ENCODE assay signal across 30 cellular contexts in the genomic region with DNA sequence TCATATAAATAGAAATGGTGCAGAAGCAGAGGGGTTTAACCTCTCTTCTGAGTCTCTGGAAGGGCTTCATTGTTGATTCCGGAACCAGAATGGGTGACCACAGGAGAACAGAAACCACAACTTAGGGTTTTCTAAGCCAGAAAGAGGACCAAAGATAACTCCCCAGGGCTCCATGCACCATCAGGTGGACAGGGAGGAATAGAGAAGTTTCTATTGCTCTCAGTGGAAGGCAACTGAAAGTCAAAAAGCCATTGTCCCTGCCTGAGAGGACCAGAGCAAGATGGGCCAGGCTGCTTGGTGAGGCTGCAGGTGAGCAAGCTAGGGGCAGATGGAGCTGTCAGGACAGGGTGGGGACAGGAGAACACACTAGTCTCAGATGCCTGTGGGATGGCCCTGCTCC. TPM values are rescaled to one million over a fixed set of nuclear protein-coding genes. Genes with fewer than 3 reads are reported as not detected.
"Had no signal": no experiment of that assay in that cellular context is flagged by ENCODE, and none has a peak within 500 bp of the region (broad histone marks: within the 10 kb centered on the region; RNA-seq: fewer than 3 reads in every experiment).

No MANE protein-coding gene starts in this region.

- H3K4me1 ChIP-seq: Peyer's patch, SJSA1 had no signal

- H3K27ac ChIP-seq: Peyer's patch, RWPE1, SJSA1 had no signal

- DNase-seq: activated CD4-positive, alpha-beta T cell treated with anti-CD3 and anti-CD28 coated beads for 48 hours; activated CD4-positive, alpha-beta T cell treated with anti-CD3 and anti-CD28 coated beads, Interleukin-2, amount 50 U/mL, for 4 hours; activated CD4-positive, CD25-positive, alpha-beta regulatory T cell treated with anti-CD3 and anti-CD28 coated beads, Interleukin-2, amount 50 U/mL, for 72 hours; activated CD8-positive, alpha-beta memory T cell treated with anti-CD3 and anti-CD28 coated beads, Interleukin-2, amount 10 ng/mL, durations not matched to agents 7 days and 5 days; activated effector memory CD4-positive, alpha-beta T cell treated with Interleukin-2 at 50 U/mL for 16 hours; activated naive CD4-positive, alpha-beta T cell; activated T-cell treated with anti-CD3 and anti-CD28 coated beads, Interleukin-2, amount 50 U/mL, for 24 hours; aorta; central memory CD4-positive, alpha-beta T cell; IMR-90; Kasumi-1; KBM-7; NCI-H1105 treated with DMSO at 0.1 percent for 48 hours; NCI-H146; NCI-H187 treated with DMSO at 0.1 percent for 48 hours; NCI-H2081 treated with DMSO at 0.1 percent for 48 hours; NCI-H446 treated with DMSO at 0.1 percent for 48 hours; NCI-H526; NCI-H774; Peyer's patch; Right ventricle myocardium superior; T-helper 17 cell; T-helper 9 cell had no signal

- H3K36me3 ChIP-seq: Peyer's patch, SJSA1 had no signal

- H3K27ac Mint-ChIP-seq: activated CD8-positive, alpha-beta memory T cell treated with anti-CD3 and anti-CD28 coated beads, Interleukin-2, amount 10 ng/mL, durations not matched to agents 7 days and 5 days; activated naive CD4-positive, alpha-beta T cell treated with anti-CD3 and anti-CD28 coated beads, Interleukin-2, amount 50 U/mL, for 24 hours; activated T-cell treated with anti-CD3 and anti-CD28 coated beads, Interleukin-2, amount 50 U/mL, for 24 hours; activated T-helper 1 cell treated with anti-CD3 and anti-CD28 coated beads, Interleukin-12 subunit alpha, Interleukin-12 subunit beta, Interleukin-2, Interleukin-4 antibody, amounts not matched to agents 30 ng/mL and 10 ng/mL and 1 ng/mL, durations not matched to agents 14 hours and 24 hours and 36 hours; T-helper 17 cell; WTC11 had no signal

- H3K4me3 Mint-ChIP-seq: activated CD8-positive, alpha-beta memory T cell treated with anti-CD3 and anti-CD28 coated beads, Interleukin-2, amount 10 ng/mL, durations not matched to agents 7 days and 5 days; activated naive CD4-positive, alpha-beta T cell treated with anti-CD3 and anti-CD28 coated beads, Interleukin-2, amount 50 U/mL, for 24 hours; activated T-cell treated with anti-CD3 and anti-CD28 coated beads, Interleukin-2, amount 50 U/mL, for 24 hours; activated T-helper 1 cell treated with anti-CD3 and anti-CD28 coated beads, Interleukin-12 subunit alpha, Interleukin-12 subunit beta, Interleukin-2, Interleukin-4 antibody, amounts not matched to agents 30 ng/mL and 10 ng/mL and 1 ng/mL, durations not matched to agents 14 hours and 24 hours and 36 hours; T-helper 17 cell; WTC11 had no signal

- H3K27me3 ChIP-seq: Peyer's patch, SJSA1 had no signal

- H3K9me3 Mint-ChIP-seq: activated naive CD4-positive, alpha-beta T cell treated with anti-CD3 and anti-CD28 coated beads, Interleukin-2, amount 50 U/mL, for 24 hours; activated T-cell treated with anti-CD3 and anti-CD28 coated beads, Interleukin-2, amount 50 U/mL, for 24 hours; activated T-helper 1 cell treated with anti-CD3 and anti-CD28 coated beads, Interleukin-12 subunit alpha, Interleukin-12 subunit beta, Interleukin-2, Interleukin-4 antibody, amounts not matched to agents 30 ng/mL and 10 ng/mL and 1 ng/mL, durations not matched to agents 14 hours and 24 hours and 36 hours had no signal

- H3K36me3 Mint-ChIP-seq: activated CD8-positive, alpha-beta memory T cell treated with anti-CD3 and anti-CD28 coated beads, Interleukin-2, amount 10 ng/mL, durations not matched to agents 7 days and 5 days; activated naive CD4-positive, alpha-beta T cell treated with anti-CD3 and anti-CD28 coated beads, Interleukin-2, amount 50 U/mL, for 24 hours; WTC11 had no signal

- H3K27me3 Mint-ChIP-seq: activated CD8-positive, alpha-beta memory T cell treated with anti-CD3 and anti-CD28 coated beads, Interleukin-2, amount 10 ng/mL, durations not matched to agents 7 days and 5 days; activated T-cell treated with anti-CD3 and anti-CD28 coated beads, Interleukin-2, amount 50 U/mL, for 24 hours had no signal

- ATAC-seq: activated CD8-positive, alpha-beta memory T cell treated with anti-CD3 and anti-CD28 coated beads, Interleukin-2, amount 10 ng/mL, durations not matched to agents 7 days and 5 days; SK-N-SH treated with all-trans-retinoic acid at 6 μM for 48 hours; T-helper 17 cell; WTC11 had no signal

- H3K4me3 ChIP-seq: Peyer's patch, SJSA1 had no signal

- H3K4me1 Mint-ChIP-seq: activated CD8-positive, alpha-beta memory T cell treated with anti-CD3 and anti-CD28 coated beads, Interleukin-2, amount 10 ng/mL, durations not matched to agents 7 days and 5 days; activated naive CD4-positive, alpha-beta T cell treated with anti-CD3 and anti-CD28 coated beads, Interleukin-2, amount 50 U/mL, for 24 hours; T-helper 17 cell; WTC11 had no signal

- H3K9me3 ChIP-seq: Peyer's patch, SJSA1 had no signal

RNA-seq across cellular contexts. Expression of a gene that starts 14.6 kb away (rescaled TPM):
- total RNA-seq: activated CD8-positive, alpha-beta memory T cell treated with anti-CD3 and anti-CD28 coated beads, Interleukin-2, amount 10 ng/mL, durations not matched to agents 7 days and 5 days; activated T-helper 1 cell treated with anti-CD3 and anti-CD28 coated beads, Interleukin-12 subunit alpha, Interleukin-12 subunit beta, Interleukin-2, Interleukin-4 antibody, amounts not matched to agents 30 ng/mL and 10 ng/mL and 1 ng/mL, durations not matched to agents 14 hours and 24 hours and 36 hours; aorta; bronchial epithelial cell; IMR-90; Peyer's patch; Right ventricle myocardium superior; SJSA1; T-helper 17 cell; WTC11 had no signal
